ENCODE assay signal across 8 cellular contexts in the genomic region with DNA sequence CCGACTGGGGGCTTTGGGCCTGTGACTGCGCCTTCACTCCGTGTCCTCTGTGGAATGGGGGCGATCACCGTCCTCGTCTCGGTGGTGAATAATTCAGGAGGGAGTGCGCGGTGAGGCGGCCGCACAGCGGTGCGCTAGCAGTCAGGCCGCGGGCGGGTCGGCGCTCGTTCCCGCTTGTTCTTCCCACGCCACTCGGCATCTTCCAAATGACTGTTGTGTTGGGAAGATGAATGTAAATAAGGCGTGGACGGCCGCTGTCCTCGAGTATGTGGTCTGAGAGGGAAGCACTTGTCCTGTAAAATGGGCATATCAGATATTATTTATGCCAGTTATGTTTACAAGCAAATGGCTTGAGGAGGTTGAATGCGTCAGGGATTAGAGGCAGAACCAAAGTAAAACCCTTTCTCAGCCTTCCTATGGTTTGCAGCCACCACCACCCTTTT. TPM values are rescaled to one million over a fixed set of nuclear protein-coding genes. Genes with fewer than 3 reads are reported as not detected.
DNase-seq lines count a peak whose midpoint lies in the region; ATAC-seq and TF ChIP-seq lines count a peak whose summit lies in the region.

No MANE protein-coding gene starts in this region.

- H3K4me1 Mint-ChIP-seq in activated T-cell treated with anti-CD3 and anti-CD28 coated beads, Interleukin-2, amount 50 U/mL, for 72 hours (ENCODE audit: low read depth) = peaks cover 17% of the 10 kb centered on the region

- peaks cover 7% of the 10 kb centered on the region for H3K4me1 ChIP-seq in parathyroid adenoma

- peaks cover 5 to 9% of the 10 kb centered on the region in 2 donors for H3K36me3 Mint-ChIP-seq in activated T-cell treated with anti-CD3 and anti-CD28 coated beads, Interleukin-2, amount 50 U/mL, for 72 hours (ENCODE audit: insufficient read depth in 2 of 2)

- H4K20me1 ChIP-seq in SU-DHL-6 (ENCODE audit: low read depth, low read length) = no peaks in the 10 kb centered on the region; the same call in 1 of the 2 replicates

- H3K27ac ChIP-seq in SU-DHL-6 (ENCODE audit: low read depth, low read length) (peak overlapping the region; percentile 45), parathyroid adenoma (peak overlapping the region; percentile 85)

- TF ChIP-seq CTCF in SU-DHL-6 (IDR thresholded peaks at IDR 0.05; ENCODE audit: insufficient read depth, low read length, poor library complexity, severe bottlenecking) = no peak
- no peak for TF ChIP-seq CTCF in fibroblast of villous mesenchyme (IDR thresholded peaks at IDR 0.05; ENCODE audit: insufficient read depth, low read depth, low read length)
- no peak for TF ChIP-seq CTCF in parathyroid adenoma (IDR thresholded peaks at IDR 0.05)

- H2AFZ ChIP-seq in SU-DHL-6 (ENCODE audit: low read depth, low read length, severe bottlenecking) (peak overlapping the region; percentile 92), parathyroid adenoma (peak overlapping the region; percentile 92)

- no peaks in the 10 kb centered on the region; the same call in 1 of the 2 replicates for H3F3A ChIP-seq in SU-DHL-6 (ENCODE audit: insufficient read depth)

- peak; percentile 59 to 61 for ATAC-seq in activated T-cell treated with anti-CD3 and anti-CD28 coated beads, Interleukin-2, amount 50 U/mL, for 72 hours (replicated peaks in 1 of 2)
- peak; percentile 36 for ATAC-seq in HG02885 (IDR thresholded peaks at IDR 0.05; ENCODE audit: poor library complexity, unreplicated experiment)

- H3K4me3 Mint-ChIP-seq in activated T-cell treated with anti-CD3 and anti-CD28 coated beads, Interleukin-2, amount 50 U/mL, for 72 hours = peak overlapping the region; percentile 82 to 98

- peak overlapping the region; percentile 89 for H3K9ac ChIP-seq in SU-DHL-6 (ENCODE audit: low read length)
- H3K9ac ChIP-seq in parathyroid adenoma = peak overlapping the region; percentile 39

- no peak for DNase-seq in activated T-cell treated with anti-CD3 and anti-CD28 coated beads, Interleukin-2, amount 50 U/mL, for 72 hours
- no peak for DNase-seq in activated T-cell treated with anti-CD3 and anti-CD28 coated beads, Interleukin-2, amount 50 U/mL, for 48 hours
- DNase-seq in fibroblast of villous mesenchyme (ENCODE audit: low read depth) (no peak), NCI-H2171 (lab: John Stamatoyannopoulos, UW) (no peak), OCI-M2 (lab: John Stamatoyannopoulos, UW; ENCODE audit: unreplicated experiment) (no peak)

- H3K9me3 Mint-ChIP-seq in activated T-cell treated with anti-CD3 and anti-CD28 coated beads, Interleukin-2, amount 50 U/mL, for 72 hours = no peaks in the 10 kb centered on the region

- H3K79me2 ChIP-seq in SU-DHL-6 (ENCODE audit: insufficient read depth, low read length) (peaks cover 43% of the 10 kb centered on the region), parathyroid adenoma (peaks cover 34% of the 10 kb centered on the region)

- H3K27ac Mint-ChIP-seq in activated T-cell treated with anti-CD3 and anti-CD28 coated beads, Interleukin-2, amount 50 U/mL, for 72 hours = peak overlapping the region; percentile 80

- peaks cover 7% of the 10 kb centered on the region for H3K27me3 Mint-ChIP-seq in activated T-cell treated with anti-CD3 and anti-CD28 coated beads, Interleukin-2, amount 50 U/mL, for 72 hours (ENCODE audit: low read depth)

- no peaks in the 10 kb centered on the region for H3K9me3 ChIP-seq in SU-DHL-6 (ENCODE audit: insufficient read depth, low read length)
- no peaks in the 10 kb centered on the region for H3K9me3 ChIP-seq in parathyroid adenoma (ENCODE audit: control insufficient read depth, low read length)

- no peaks in the 10 kb centered on the region for H3K36me3 ChIP-seq in SU-DHL-6 (ENCODE audit: low read length)
- H3K36me3 ChIP-seq in parathyroid adenoma (ENCODE audit: control insufficient read depth, insufficient read depth, low read length) = no peaks in the 10 kb centered on the region

- no peaks in the 10 kb centered on the region for H3K9me2 ChIP-seq in SU-DHL-6 (replicated peaks; ENCODE audit: insufficient read depth, low read length)

- H3K27me3 ChIP-seq in SU-DHL-6 (ENCODE audit: low read length) (no peaks in the 10 kb centered on the region), parathyroid adenoma (ENCODE audit: control insufficient read depth, insufficient read depth, low read length) (no peaks in the 10 kb centered on the region)

- H3K4me3 ChIP-seq in SU-DHL-6 (ENCODE audit: insufficient read depth, low read length, poor library complexity, severe bottlenecking) (peak overlapping the region; percentile 71), fibroblast of villous mesenchyme (ENCODE audit: low read depth, low read length) (peak overlapping the region; percentile 98), parathyroid adenoma (ENCODE audit: low read depth, low read length) (peak overlapping the region; percentile 94)

- peak overlapping the region; percentile 85 for H3K4me2 ChIP-seq in SU-DHL-6 (ENCODE audit: low read depth, low read length, poor library complexity, severe bottlenecking)
- peak overlapping the region; percentile 100 for H3K4me2 ChIP-seq in parathyroid adenoma (ENCODE audit: low read length)

RNA-seq across cellular contexts. Expression of a gene that starts 0.6 kb away (rescaled TPM):
- total RNA-seq in activated T-cell treated with anti-CD3 and anti-CD28 coated beads, Interleukin-2, amount 50 U/mL, for 72 hours = 10 to 100 TPM; 70.8 to 75.5 TPM
- total RNA-seq in fibroblast of villous mesenchyme = 32.2 and 47.5 TPM in 2 replicates

RNA-seq across cellular contexts. Expression of a gene that starts 53.9 kb away (rescaled TPM):
- not detected for total RNA-seq in activated T-cell treated with anti-CD3 and anti-CD28 coated beads, Interleukin-2, amount 50 U/mL, for 72 hours
- not detected in 2 replicates for total RNA-seq in fibroblast of villous mesenchyme

RNA-seq across cellular contexts. Expression of a gene that starts 55.9 kb away (rescaled TPM):
- 10 to 100 TPM; 69.6 to 81.0 TPM for total RNA-seq in activated T-cell treated with anti-CD3 and anti-CD28 coated beads, Interleukin-2, amount 50 U/mL, for 72 hours
- 26.8 and 31.2 TPM in 2 replicates for total RNA-seq in fibroblast of villous mesenchyme
